Comparison of ENCODE assay signal across 1 cellular context in the genomic region with DNA sequence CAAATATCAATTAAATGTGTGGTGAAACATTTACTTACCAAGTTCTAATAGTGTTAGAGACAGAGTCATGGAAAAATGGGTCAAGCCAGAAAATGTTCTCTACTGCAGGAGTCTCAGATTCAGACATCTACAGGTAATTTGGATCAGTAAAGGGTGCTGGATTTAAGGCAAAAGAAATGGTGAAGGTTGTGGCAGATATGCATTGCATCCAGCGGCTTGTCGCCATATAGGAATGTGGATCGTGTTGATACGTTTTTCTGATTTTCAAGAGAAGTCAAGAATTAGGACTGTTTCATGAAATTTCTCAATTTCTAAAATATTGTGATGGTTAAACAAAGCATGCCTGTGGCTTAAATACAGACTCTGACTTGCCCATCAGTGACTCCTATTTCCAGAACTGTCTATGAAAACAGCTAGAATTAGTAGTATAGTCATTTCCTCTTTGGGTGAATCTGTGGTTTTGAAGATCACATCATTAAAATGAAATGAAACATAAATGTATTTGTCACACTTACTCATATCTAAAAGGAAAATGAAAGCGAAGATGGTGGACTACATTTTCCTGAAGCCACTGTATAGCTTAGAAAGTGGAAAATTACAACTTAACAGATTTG.
TF ChIP-seq lines count a peak whose summit lies in the region.

No MANE protein-coding gene starts in this region.

TF ChIP-seq in GM12878, 131 proteins besides CTCF, POLR2A, EP300 and RAD21 (continued from another document):
- TF ChIP-seq, protein P1, sequence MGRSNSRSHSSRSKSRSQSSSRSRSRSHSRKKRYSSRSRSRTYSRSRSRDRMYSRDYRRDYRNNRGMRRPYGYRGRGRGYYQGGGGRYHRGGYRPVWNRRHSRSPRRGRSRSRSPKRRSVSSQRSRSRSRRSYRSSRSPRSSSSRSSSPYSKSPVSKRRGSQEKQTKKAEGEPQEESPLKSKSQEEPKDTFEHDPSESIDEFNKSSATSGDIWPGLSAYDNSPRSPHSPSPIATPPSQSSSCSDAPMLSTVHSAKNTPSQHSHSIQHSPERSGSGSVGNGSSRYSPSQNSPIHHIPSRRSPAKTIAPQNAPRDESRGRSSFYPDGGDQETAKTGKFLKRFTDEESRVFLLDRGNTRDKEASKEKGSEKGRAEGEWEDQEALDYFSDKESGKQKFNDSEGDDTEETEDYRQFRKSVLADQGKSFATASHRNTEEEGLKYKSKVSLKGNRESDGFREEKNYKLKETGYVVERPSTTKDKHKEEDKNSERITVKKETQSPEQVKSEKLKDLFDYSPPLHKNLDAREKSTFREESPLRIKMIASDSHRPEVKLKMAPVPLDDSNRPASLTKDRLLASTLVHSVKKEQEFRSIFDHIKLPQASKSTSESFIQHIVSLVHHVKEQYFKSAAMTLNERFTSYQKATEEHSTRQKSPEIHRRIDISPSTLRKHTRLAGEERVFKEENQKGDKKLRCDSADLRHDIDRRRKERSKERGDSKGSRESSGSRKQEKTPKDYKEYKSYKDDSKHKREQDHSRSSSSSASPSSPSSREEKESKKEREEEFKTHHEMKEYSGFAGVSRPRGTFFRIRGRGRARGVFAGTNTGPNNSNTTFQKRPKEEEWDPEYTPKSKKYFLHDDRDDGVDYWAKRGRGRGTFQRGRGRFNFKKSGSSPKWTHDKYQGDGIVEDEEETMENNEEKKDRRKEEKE (IDR thresholded peaks at IDR 0.05), result no peak
- no peak for TF ChIP-seq ZBED1 (IDR thresholded peaks at IDR 0.05; ENCODE audit: borderline replicate concordance)
- TF ChIP-seq GABPA (IDR thresholded peaks at IDR 0.05; ENCODE audit: low read depth), result 0 out of 2 replicates have a peak, but pooled peaks have one; percentile 25
- TF ChIP-seq IRF4 (IDR thresholded peaks at IDR 0.05; ENCODE audit: low read depth, low read length), result no peak
- no peak for TF ChIP-seq CBX5 (IDR thresholded peaks at IDR 0.05; ENCODE audit: low read depth)
- peak; percentile 67 for TF ChIP-seq MEF2B (IDR thresholded peaks at IDR 0.05; ENCODE audit: partially characterized antibody, poor library complexity, severe bottlenecking)
- TF ChIP-seq SPI1 (IDR thresholded peaks at IDR 0.05; ENCODE audit: borderline replicate concordance, insufficient read depth, low read depth, low read length), result peak; percentile 50; the same call in 1 of the 2 replicates
- 0 out of 2 replicates have a peak, but pooled peaks have one; percentile 41 for TF ChIP-seq ZNF24 (IDR thresholded peaks at IDR 0.05)
- peak; percentile 91 for TF ChIP-seq MTA2 (IDR thresholded peaks at IDR 0.05; ENCODE audit: low read depth)
- TF ChIP-seq SIX5 (IDR thresholded peaks at IDR 0.05; ENCODE audit: low read depth, low read length, severe bottlenecking), result no peak
- peak; percentile 55; the same call in 1 of the 2 replicates for TF ChIP-seq BCL11A (IDR thresholded peaks at IDR 0.05; ENCODE audit: low read depth, low read length)
- TF ChIP-seq, protein P2, sequence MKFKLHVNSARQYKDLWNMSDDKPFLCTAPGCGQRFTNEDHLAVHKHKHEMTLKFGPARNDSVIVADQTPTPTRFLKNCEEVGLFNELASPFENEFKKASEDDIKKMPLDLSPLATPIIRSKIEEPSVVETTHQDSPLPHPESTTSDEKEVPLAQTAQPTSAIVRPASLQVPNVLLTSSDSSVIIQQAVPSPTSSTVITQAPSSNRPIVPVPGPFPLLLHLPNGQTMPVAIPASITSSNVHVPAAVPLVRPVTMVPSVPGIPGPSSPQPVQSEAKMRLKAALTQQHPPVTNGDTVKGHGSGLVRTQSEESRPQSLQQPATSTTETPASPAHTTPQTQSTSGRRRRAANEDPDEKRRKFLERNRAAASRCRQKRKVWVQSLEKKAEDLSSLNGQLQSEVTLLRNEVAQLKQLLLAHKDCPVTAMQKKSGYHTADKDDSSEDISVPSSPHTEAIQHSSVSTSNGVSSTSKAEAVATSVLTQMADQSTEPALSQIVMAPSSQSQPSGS (IDR thresholded peaks at IDR 0.05; ENCODE audit: low read length), result peak; percentile 83
- peak; percentile 17 to 18; a peak in 1 of 4 replicates for TF ChIP-seq BHLHE40 (IDR thresholded peaks at IDR 0.05; ENCODE audit: borderline replicate concordance in 1 of 2, low read depth in 2 of 2, low read length in 1 of 2)
- no peak for TF ChIP-seq ESRRA (IDR thresholded peaks at IDR 0.05; ENCODE audit: low read length)
- peak; percentile 43; the same call in 1 of the 2 replicates for TF ChIP-seq CBFB (IDR thresholded peaks at IDR 0.05; ENCODE audit: low read depth)
- TF ChIP-seq ATF7 (IDR thresholded peaks at IDR 0.05; ENCODE audit: low read depth), result peak; percentile 83
- TF ChIP-seq NFIC (IDR thresholded peaks at IDR 0.05; ENCODE audit: low read depth, low read length), result peak; percentile 57; the same call in 1 of the 2 replicates
- 0 out of 2 replicates have a peak, but pooled peaks have one; percentile 47 for TF ChIP-seq ZNF217 (IDR thresholded peaks at IDR 0.05)
- TF ChIP-seq JUNB (IDR thresholded peaks at IDR 0.05), result peak; percentile 77
TF ChIP-seq in GM12878: peak in this region for 22.
